Comparison of ENCODE assay signal across 8 cellular contexts in genomic region chr16:49282690-49283375, GRCh38. TPM values are rescaled to one million over a fixed set of nuclear protein-coding genes. Genes with fewer than 3 reads are reported as not detected.
A peak's percentile ranks its signal among the peaks of the same experiment; 100 is the strongest.
DNase-seq lines count a peak whose midpoint lies in the region; ATAC-seq, FAIRE-seq and TF ChIP-seq lines count a peak whose summit lies in the region.

No MANE protein-coding gene starts in this region.

- BruUV-seq in K562 (replicated peaks; lab: Mats Ljungman, UMichigan): no TSS peak

- FAIRE-seq in A549 (lab: Jason Lieb, UNC) (no peak), K562 (lab: Jason Lieb, UNC) (no peak)

- TF ChIP-seq EP300 in A549 (IDR thresholded peaks at IDR 0.05) (no peak), K562 (IDR thresholded peaks at IDR 0.05; ENCODE audit: low read length) (no peak)

- no peaks in the 10 kb centered on the region for H3K36me3 ChIP-seq in KMS-11 (ENCODE audit: insufficient read depth)
- H3K36me3 ChIP-seq in K562 (ENCODE audit: control insufficient read depth, insufficient read depth, low read length): no peaks in the 10 kb centered on the region
- H3K36me3 ChIP-seq in mucosa of stomach (ENCODE audit: control insufficient read depth, insufficient read depth, low read length): no peaks in the 10 kb centered on the region

- H3K27ac ChIP-seq in A549: peak overlapping the region in 1 of 2 experiments; percentile 69; a peak in 1 of 6 replicates
- no peak overlapping the region for H3K27ac ChIP-seq in KMS-11
- H3K27ac ChIP-seq in K562 (ENCODE audit: extremely low read depth, low read depth, low read length): no peak overlapping the region

- H3K9ac ChIP-seq in KMS-11 (peak overlapping the region; percentile 57; the same call in 1 of the 2 replicates), K562 (ENCODE audit: insufficient read depth in 1 of 2, low read depth in 2 of 2, low read length in 2 of 2) (peak overlapping the region; percentile 34 to 89; a peak in 3 of 4 replicates), mucosa of stomach (ENCODE audit: low read length) (no peak overlapping the region)

- 60% methylated on average over 49 of the region's 49 CpGs for WGBS in A549 (ENCODE audit: missing lambda C conversion rate)
- WGBS in K562 (ENCODE audit: insufficient coverage, low coverage, missing lambda C conversion rate): 67% methylated on average over 38 of the region's 49 CpGs

- TF ChIP-seq RAD21 in A549 (conservative IDR thresholded peaks at IDR 0.05 in 1 of 2, IDR thresholded peaks at IDR 0.05 in 1 of 2) (no peak), K562 (CRISPR knock-in tag; conservative IDR thresholded peaks at IDR 0.05 in 1 of 2, IDR thresholded peaks at IDR 0.05 in 1 of 2) (no peak)

- H3K9me1 ChIP-seq in K562 (ENCODE audit: control insufficient read depth, insufficient read depth, low read length): no peaks in the 10 kb centered on the region

- intact Hi-C loops in K562 (cut with micrococcal nuclease): loop anchor here (5.0 kb wide), 1 partner anchor 596 kb away; no protein-coding TSS in a partner anchor

- H4K20me1 ChIP-seq in KMS-11 (ENCODE audit: insufficient read depth): no peaks in the 10 kb centered on the region
- H4K20me1 ChIP-seq in K562 (replicated peaks; ENCODE audit: control insufficient read depth, insufficient read depth, low read length): no peaks in the 10 kb centered on the region

- ATAC-seq in A549 (no peak), K562 (no peak), GM21717 (IDR thresholded peaks at IDR 0.05; ENCODE audit: unreplicated experiment) (no peak), HG02870 (IDR thresholded peaks at IDR 0.05; ENCODE audit: unreplicated experiment) (no peak)

- POLR2A ChIA-PET in A549 (lab: Yijun Ruan, JAX): no interaction called here
- POLR2A ChIA-PET in K562 (lab: Yijun Ruan, JAX): interaction anchor here (0.6 kb wide), 1 partner anchor 317 kb away, joined by 3 read pairs; no protein-coding TSS in a partner anchor

- H3K4me3 ChIP-seq in A549: peak overlapping the region; percentile 57
- H3K4me3 ChIP-seq in KMS-11 (IDR thresholded peaks at IDR 0.05; ENCODE audit: insufficient read depth, low read depth, low read length): no peak overlapping the region
- peak overlapping the region; percentile 50 for H3K4me3 ChIP-seq in K562
- H3K4me3 ChIP-seq in mucosa of stomach (ENCODE audit: low read length): peak overlapping the region; percentile 25

- peaks cover 11% of the 10 kb centered on the region; the same call in 1 of the 2 replicates for H3K27me3 ChIP-seq in KMS-11 (ENCODE audit: insufficient read depth, low read depth)
- peaks cover 13 to 28% of the 10 kb centered on the region in 2 experiments for H3K27me3 ChIP-seq in K562 (ENCODE audit: control insufficient read depth in 2 of 2, insufficient read depth in 2 of 2, low read length in 2 of 2)
- peaks cover 58% of the 10 kb centered on the region for H3K27me3 ChIP-seq in mucosa of stomach (ENCODE audit: control insufficient read depth, insufficient read depth, low read length)

- CTCF ChIA-PET in A549 (lab: Yijun Ruan, JAX) (interaction anchor here (0.6 to 1.2 kb wide), 6 partner anchors 8 to 274 kb away, joined by 3 to 5 read pairs (median 3); no protein-coding TSS in a partner anchor), K562 (lab: Yijun Ruan, JAX; ENCODE audit: low intra/inter-chr PET ratio) (no interaction called here)

- in situ Hi-C loops in K562 (cut with MboI): no loop called here

- 0 out of 3 replicates have a peak, but pooled peaks cover 3% of the 10 kb centered on the region for H3K4me1 ChIP-seq in A549
- no peaks in the 10 kb centered on the region for H3K4me1 ChIP-seq in KMS-11 (ENCODE audit: low read depth, poor library complexity, severe bottlenecking)
- H3K4me1 ChIP-seq in K562 (replicated peaks in 1 of 2; ENCODE audit: control insufficient read depth in 2 of 2, insufficient read depth in 2 of 2, low read length in 2 of 2): peaks cover 0 to 17% of the 10 kb centered on the region in 2 experiments; a peak in 3 of 5 replicates
- peaks cover 20% of the 10 kb centered on the region for H3K4me1 ChIP-seq in mucosa of stomach (ENCODE audit: control insufficient read depth, insufficient read depth, low read length)

- H2AFZ ChIP-seq in KMS-11 (ENCODE audit: low read depth) (peak overlapping the region; percentile 100), K562 (ENCODE audit: low read depth, low read length) (peak overlapping the region; percentile 87)

- DNase-seq in A549 (ENCODE audit: low read depth in 1 of 2, low spot score in 1 of 2) (no peak), K562 (ENCODE audit: extremely low read depth in 1 of 4, low spot score in 3 of 4) (no peak), HuH-7.5 (ENCODE audit: low spot score) (no peak), DMS114 treated with DMSO at 0.1 percent for 48 hours (lab: John Stamatoyannopoulos, UW; ENCODE audit: unreplicated experiment) (no peak)

- TF ChIP-seq CTCF in A549 (IDR thresholded peaks at IDR 0.05): no peak
- TF ChIP-seq CTCF in KMS-11 (conservative IDR thresholded peaks at IDR 0.05; ENCODE audit: low read depth, low read length): no peak
- TF ChIP-seq CTCF in K562 (IDR thresholded peaks at IDR 0.05 in 2 of 3, conservative IDR thresholded peaks at IDR 0.05 in 1 of 3; ENCODE audit: insufficient read depth in 2 of 3, low read depth in 1 of 3, low read length in 3 of 3): no peak

- H3K4me2 ChIP-seq in A549 (peak overlapping the region; percentile 95), KMS-11 (peak overlapping the region; percentile 98), K562 (ENCODE audit: insufficient read depth, low read length) (peak overlapping the region; percentile 69)

- H3K9me3 ChIP-seq in A549 (no peaks in the 10 kb centered on the region), K562 (replicated peaks; ENCODE audit: control insufficient read depth, insufficient read depth, low read depth, low read length) (no peaks in the 10 kb centered on the region), mucosa of stomach (ENCODE audit: control insufficient read depth, low read length) (no peaks in the 10 kb centered on the region)

- no peak for TF ChIP-seq POLR2A in A549 (IDR thresholded peaks at IDR 0.05; ENCODE audit: low read length)
- no peak for TF ChIP-seq POLR2A in K562 (conservative IDR thresholded peaks at IDR 0.05)

- no peaks in the 10 kb centered on the region for H3K79me2 ChIP-seq in KMS-11 (ENCODE audit: insufficient read depth, low read depth)
- H3K79me2 ChIP-seq in K562 (ENCODE audit: control insufficient read depth, insufficient read depth, low read length): no peaks in the 10 kb centered on the region

TF ChIP-seq in A549, 52 proteins besides CTCF, POLR2A, EP300 and RAD21 (continues in another document):
- TF ChIP-seq GATA3 (IDR thresholded peaks at IDR 0.05; ENCODE audit: borderline replicate concordance): no peak
- TF ChIP-seq HMGXB4 (CRISPR knock-in tag; IDR thresholded peaks at IDR 0.05; ENCODE audit: borderline replicate concordance): no peak

TF ChIP-seq in K562, 482 proteins besides CTCF, POLR2A, EP300 and RAD21:
- TF ChIP-seq MCM7 (IDR thresholded peaks at IDR 0.05) (no peak), CSDE1 (IDR thresholded peaks at IDR 0.05) (no peak), MEIS2 (IDR thresholded peaks at IDR 0.05; ENCODE audit: partially characterized antibody) (no peak), L3MBTL2 (IDR thresholded peaks at IDR 0.05) (no peak), FOS (IDR thresholded peaks at IDR 0.05; ENCODE audit: extremely low read depth, insufficient read length) (no peak), ZNF282 (CRISPR knock-in tag; IDR thresholded peaks at IDR 0.05) (no peak)

RNA-seq across cellular contexts. Expression of gene CBLN1, which starts 1.2 kb away (rescaled TPM):
- polyA plus RNA-seq in A549 (2011; rRNA removed) (not detected in 2 replicates), A549 (2017; fragmentation: RNase III; extraction: RNeasy Plus Mini Kit Qiagen cat#74134 plus additional on column Dnase treatment) (0.04 to 0.20 TPM (median 0.05 TPM) in 3 replicates), K562 (2011; rRNA removed) (not detected in 2 replicates), K562 (2014; fragmentation: Illumina TruSeq; extraction: Trizol) (not detected in 2 replicates), K562 (2014; fragmentation: Nextera tagmentation; extraction: Ambion mirVana) (not detected), K562 (2014; rRNA removed) (not detected in 2 replicates)
- 0.04 TPM in 1 of 2 replicates, not detected in the other for polyA plus RNA-seq in A549 (2012; cell fraction: cytosol; rRNA removed)
- polyA plus RNA-seq in A549 (2012; cell fraction: nucleus; rRNA removed): not detected in 2 replicates
- polyA minus RNA-seq in A549 (2011; rRNA and poly(A)+ RNA removed): not detected in 2 replicates
- total RNA-seq in K562 (2011; cell fraction: chromatin; rRNA removed; ENCODE audit: low replicate concordance): not detected in 2 replicates
- total RNA-seq in K562 (2011; cell fraction: nucleolus; rRNA removed): not detected in 2 replicates
- total RNA-seq in K562 (2011; cell fraction: nucleoplasm; rRNA removed): not detected in 2 replicates
- total RNA-seq in K562 (2014; rRNA removed) (not detected in 2 replicates), K562 (2014; rRNA removed; fragmentation: Illumina TruSeq; extraction: Trizol) (not detected in 2 replicates), K562 (2015; rRNA removed; fragmentation: Illumina TruSeq; extraction: Trizol) (not detected in 2 replicates), K562 (2021) (not detected in 2 replicates)
- not detected in 2 replicates for polyA plus RNA-seq in K562 (2011; cell fraction: cytosol; rRNA removed)
- not detected in 2 replicates for polyA plus RNA-seq in K562 (2011; cell fraction: nucleus; rRNA removed)
- 0.05 and 0.12 TPM in 2 replicates for polyA plus RNA-seq in K562 (2012)
- polyA minus RNA-seq in K562 (2011; rRNA and poly(A)+ RNA removed): not detected in 2 replicates
- not detected in 2 replicates for polyA minus RNA-seq in K562 (2011; cell fraction: cytosol; rRNA and poly(A)+ RNA removed)
- not detected in 2 replicates for polyA minus RNA-seq in K562 (2011; cell fraction: nucleus; rRNA and poly(A)+ RNA removed)
